22 cellular contexts compared by ENCODE assay signal in genomic region chr17:82171750-82172375, GRCh38.
"Had no signal": no experiment of that assay in that cellular context is flagged by ENCODE, and none has a peak within 500 bp of the region (broad histone marks: within the 10 kb centered on the region; RNA-seq: fewer than 3 reads in every experiment).

No MANE protein-coding gene starts in this region.

- ATAC-seq: effector memory CD8-positive, alpha-beta T cell; left ventricle myocardium superior; lower lobe of right lung; naive thymus-derived CD8-positive, alpha-beta T cell; sciatic nerve; stimulated activated effector memory CD8-positive, alpha-beta T cell treated with anti-CD3 and anti-CD28 coated beads, Interleukin-12 subunit alpha, Interleukin-12 subunit beta, amount 100 ng/mL, for 72 hours had no signal

- FAIRE-seq: endometrium, frontal cortex had no signal

- H3K9ac ChIP-seq: parathyroid adenoma had no signal

- H3K27me3 ChIP-seq: right atrium auricular region, stomach, testis, tibial artery had no signal

- H3K9me3 ChIP-seq: lower lobe of right lung, prostate gland, right atrium auricular region, stomach, testis, tibial artery had no signal

- DNase-seq: dermis blood vessel endothelial cell; effector memory CD8-positive, alpha-beta T cell; head of caudate nucleus; islet precursor cell; left ventricle myocardium superior; lower lobe of right lung; stimulated activated CD4-positive, alpha-beta T cell treated with anti-CD3 and anti-CD28 coated beads, Interleukin-2, amount 100 ng/mL, for 24 hours; stimulated activated CD4-positive, alpha-beta T cell treated with anti-CD3 and anti-CD28 coated beads, Interleukin-4, amount 100 ng/mL, for 24 hours; stimulated activated naive CD4-positive, alpha-beta T cell treated with Interleukin-2 at 50 U/mL for 16 hours; stomach; testis; tibial artery had no signal

- H3K4me1 ChIP-seq: lower lobe of right lung, prostate gland, right atrium auricular region, stomach, testis, tibial artery had no signal

- H3K4me3 ChIP-seq: coronary artery, lower lobe of right lung, prostate gland, right atrium auricular region, smooth muscle cell, stomach, testis, tibial artery had no signal

- H3K27ac ChIP-seq: coronary artery, lower lobe of right lung, parathyroid adenoma, prostate gland, right atrium auricular region, stomach, testis, tibial artery had no signal
